In genomic region chr14:74739293-74740030, GRCh38 we compare ENCODE assay signal across 19 cellular contexts. TPM values are rescaled to one million over a fixed set of nuclear protein-coding genes. Genes with fewer than 3 reads are reported as not detected.
A peak's percentile ranks its signal among the peaks of the same experiment; 100 is the strongest.
DNase-seq lines count a peak whose midpoint lies in the region; ATAC-seq, FAIRE-seq and TF ChIP-seq lines count a peak whose summit lies in the region.
"Had no signal": no experiment of that assay in that cellular context is flagged by ENCODE, and none has a peak within 500 bp of the region (broad histone marks: within the 10 kb centered on the region; RNA-seq: fewer than 3 reads in every experiment).

No MANE protein-coding gene starts in this region.

- FAIRE-seq in HepG2 (lab: Jason Lieb, UNC) = no peak

- 82% methylated on average over 8 of the region's 8 CpGs for WGBS in HepG2 (ENCODE audit: low lambda C conversion rate)
- WGBS in right lobe of liver (ENCODE audit: insufficient coverage, low coverage, low lambda C conversion rate, missing lambda C conversion rate) = 89% methylated on average over 7 of the region's 8 CpGs

- no peak for DNase-seq in HepG2 (ENCODE audit: low spot score)
- DNase-seq in right lobe of liver = no peak
- DNase-seq in RWPE2 (ENCODE audit: low spot score) = no peak
- peak; percentile 35 for DNase-seq in fibroblast of mammary gland (ENCODE audit: low read depth)
- DNase-seq in DMS79 treated with DMSO at 0.1 percent for 48 hours (lab: John Stamatoyannopoulos, UW) = no peak
- DNase-seq in putamen (ENCODE audit: low spot score) = no peak
- no peak for DNase-seq in activated effector memory CD4-positive, alpha-beta T cell treated with anti-CD3 and anti-CD28 coated beads, Interleukin-2, amount 50 U/mL, for 16 hours
- no peak for DNase-seq in occipital lobe (lab: John Stamatoyannopoulos, UW)
- DNase-seq: 8988T, GF-D8, Karpas-422, NCI-H1417, NCI-H1930, NCI-H2171, NCI-H446 treated with DMSO at 0.1 percent for 48 hours, NCI-H748 treated with DMSO at 0.1 percent for 48 hours, SHP77 treated with DMSO at 0.1 percent for 48 hours had no signal

- peaks cover 1 to 9% of the 10 kb centered on the region in 2 experiments; a peak in 4 of 5 replicates for H3K36me3 ChIP-seq in HepG2 (replicated peaks in 1 of 2; ENCODE audit: control insufficient read depth in 1 of 2, insufficient read depth in 2 of 2, low read length in 2 of 2)
- peaks cover 2 to 26% (median 7%) of the 10 kb centered on the region in 4 donors for H3K36me3 ChIP-seq in right lobe of liver
- H3K36me3 ChIP-seq in RWPE2 (ENCODE audit: low read depth) = peaks cover 48% of the 10 kb centered on the region

- no peak overlapping the region for H2AFZ ChIP-seq in HepG2 (ENCODE audit: low read length)
- H2AFZ ChIP-seq: GM23338 had no signal

- POLR2A ChIA-PET in HepG2 (lab: Yijun Ruan, JAX) = no interaction called here

- intact Hi-C loops in HepG2 (cut with micrococcal nuclease; ENCODE audit: unreplicated experiment) = no loop called here
- intact Hi-C loops in right lobe of liver (cut with DNase I) = no loop called here

- no peak overlapping the region for H3K9ac ChIP-seq in HepG2 (ENCODE audit: insufficient read depth, low read depth, low read length)

- no peak overlapping the region for H3K4me2 ChIP-seq in HepG2 (ENCODE audit: low read depth, low read length)
- H3K4me2 ChIP-seq: GM23338 had no signal

- no peaks in the 10 kb centered on the region for H4K20me1 ChIP-seq in HepG2 (ENCODE audit: insufficient read depth, low read length)

- TF ChIP-seq CTCF in HepG2 (CRISPR knock-in tag; IDR thresholded peaks at IDR 0.05) (no peak), right lobe of liver (IDR thresholded peaks at IDR 0.05) (no peak), RWPE2 (IDR thresholded peaks at IDR 0.05; ENCODE audit: poor library complexity, severe bottlenecking) (no peak), fibroblast of mammary gland (conservative IDR thresholded peaks at IDR 0.05; ENCODE audit: control insufficient read depth, insufficient read depth, low read depth, low read length) (no peak)

- H3K79me2 ChIP-seq in HepG2 (ENCODE audit: insufficient read depth, low read length) = no peaks in the 10 kb centered on the region

- TF ChIP-seq RAD21 in HepG2 (CRISPR knock-in tag; IDR thresholded peaks at IDR 0.05) = no peak

- TF ChIP-seq EP300 in HepG2 (IDR thresholded peaks at IDR 0.05; ENCODE audit: low read depth in 2 of 2, low read length in 2 of 2) = no peak
- no peak for TF ChIP-seq EP300 in HepG2 (CRISPR knock-in tag; IDR thresholded peaks at IDR 0.05; ENCODE audit: borderline replicate concordance)

- H3K9me3 ChIP-seq in HepG2 (ENCODE audit: low read length) (no peaks in the 10 kb centered on the region), right lobe of liver (no peaks in the 10 kb centered on the region), RWPE2 (ENCODE audit: severe bottlenecking) (no peaks in the 10 kb centered on the region)

- in situ Hi-C loops in HepG2 (cut with HindIII; ENCODE audit: extremely low pct_ligation_motif_present, low pct_unique_long_range_greater_than_20kb) = no loop called here

- ATAC-seq in HepG2 (no peak), right lobe of liver (no peak), RWPE2 (ENCODE audit: low read depth) (peak; percentile 29; the same call in 1 of the 3 replicates)
- ATAC-seq: GM23338 had no signal

- no peaks in the 10 kb centered on the region for H3K27me3 ChIP-seq in HepG2 (ENCODE audit: control insufficient read depth in 1 of 2, insufficient read depth in 2 of 2, low read length in 2 of 2)
- no peaks in the 10 kb centered on the region for H3K27me3 ChIP-seq in right lobe of liver
- no peaks in the 10 kb centered on the region for H3K27me3 ChIP-seq in RWPE2 (ENCODE audit: insufficient read depth, poor library complexity, severe bottlenecking)

- BruUV-seq in HepG2 (replicated peaks; lab: Mats Ljungman, UMichigan) = TSS peak; percentile 29

- H3K4me3 ChIP-seq in HepG2 (replicated peaks in 1 of 3; ENCODE audit: insufficient read depth in 1 of 3, low read depth in 2 of 3, low read length in 3 of 3) = no peak overlapping the region
- no peak overlapping the region for H3K4me3 ChIP-seq in right lobe of liver
- no peak overlapping the region for H3K4me3 ChIP-seq in RWPE2 (ENCODE audit: severe bottlenecking)
- H3K4me3 ChIP-seq in fibroblast of mammary gland (ENCODE audit: control insufficient read depth, low read depth, low read length) = no peak overlapping the region
- H3K4me3 ChIP-seq: GM23338 had no signal

- CTCF ChIA-PET in HepG2 (lab: Yijun Ruan, JAX; ENCODE audit: low intra/inter-chr PET ratio, low total read pairs) = no interaction called here

- H3K27ac ChIP-seq in HepG2 (ENCODE audit: extremely low read length, insufficient read depth, low read length) = no peak overlapping the region
- no peak overlapping the region for H3K27ac ChIP-seq in right lobe of liver
- H3K27ac ChIP-seq in RWPE2 (ENCODE audit: poor library complexity, severe bottlenecking) = no peak overlapping the region
- H3K27ac ChIP-seq: C4-2B had no signal

- TF ChIP-seq POLR2A in HepG2 (IDR thresholded peaks at IDR 0.05; ENCODE audit: insufficient read depth in 1 of 2, low read depth in 2 of 2, low read length in 2 of 2) (no peak), right lobe of liver (IDR thresholded peaks at IDR 0.05) (no peak)

- no peaks in the 10 kb centered on the region for H3K4me1 ChIP-seq in HepG2 (ENCODE audit: insufficient read depth, low read length)
- H3K4me1 ChIP-seq in right lobe of liver = no peaks in the 10 kb centered on the region
- H3K4me1 ChIP-seq in RWPE2 (ENCODE audit: insufficient read depth, poor library complexity, severe bottlenecking) = no peaks in the 10 kb centered on the region

RNA-seq across cellular contexts. Expression of gene YLPM1, which starts 23.7 kb away (rescaled TPM):
- total RNA-seq in HepG2 (2016; rRNA removed; fragmentation: Illumina TruSeq; extraction: Trizol) (21.9 and 37.6 TPM in 2 replicates), right lobe of liver (10 to 100 TPM; 14.8 to 20.0 (median 17.1) TPM), occipital lobe (79.4 TPM)
- total RNA-seq in HepG2 (2016; cell fraction: cytosol; rRNA removed; fragmentation: Illumina TruSeq; extraction: Trizol; ENCODE audit: low read depth) = 6.3 and 7.4 TPM in 2 replicates
- total RNA-seq in HepG2 (2016; cell fraction: insoluble cytoplasmic fraction; rRNA removed; fragmentation: Illumina TruSeq; extraction: Trizol) = 19.0 and 31.8 TPM in 2 replicates
- total RNA-seq in HepG2 (2016; cell fraction: membrane; rRNA removed; fragmentation: Illumina TruSeq; extraction: Trizol) = 10.5 and 12.6 TPM in 2 replicates
- total RNA-seq in HepG2 (2016; cell fraction: nucleus; rRNA removed; fragmentation: Illumina TruSeq; extraction: Trizol) = 76.0 and 88.2 TPM in 2 replicates
- polyA plus RNA-seq in HepG2 (2011; rRNA removed) = 6.0 and 6.7 TPM in 2 replicates
- 1.8 and 2.8 TPM in 2 replicates for polyA plus RNA-seq in HepG2 (2011; cell fraction: cytosol; rRNA removed)
- polyA plus RNA-seq in HepG2 (2011; cell fraction: nucleus; rRNA removed) = 20.6 and 28.5 TPM in 2 replicates
- polyA plus RNA-seq in HepG2 (2012) = 24.4 and 27.8 TPM in 2 replicates
- polyA plus RNA-seq in HepG2 (2016; cell fraction: cytosol; fragmentation: Illumina TruSeq; extraction: Trizol; ENCODE audit: low read depth) = 1.3 and 1.4 TPM in 2 replicates
- polyA plus RNA-seq in HepG2 (2016; cell fraction: insoluble cytoplasmic fraction; fragmentation: Illumina TruSeq; extraction: Trizol; ENCODE audit: low read depth) = 27.6 and 35.4 TPM in 2 replicates
- 3.1 and 3.4 TPM in 2 replicates for polyA plus RNA-seq in HepG2 (2016; cell fraction: membrane; fragmentation: Illumina TruSeq; extraction: Trizol; ENCODE audit: low read depth)
- 49.4 and 52.2 TPM in 2 replicates for polyA plus RNA-seq in HepG2 (2016; cell fraction: nucleus; fragmentation: Illumina TruSeq; extraction: Trizol; ENCODE audit: insufficient read depth, low read depth)
- 10.9 and 19.3 TPM in 2 replicates for polyA minus RNA-seq in HepG2 (2011; rRNA and poly(A)+ RNA removed; ENCODE audit: low replicate concordance)
- 8.6 and 10.9 TPM in 2 replicates for polyA minus RNA-seq in HepG2 (2011; cell fraction: cytosol; rRNA and poly(A)+ RNA removed)
- 87.4 and 90.9 TPM in 2 replicates for polyA minus RNA-seq in HepG2 (2011; cell fraction: nucleus; rRNA and poly(A)+ RNA removed)

RNA-seq across cellular contexts. Expression of gene FCF1, which starts 26.5 kb away (rescaled TPM):
- total RNA-seq in HepG2 (2016; rRNA removed; fragmentation: Illumina TruSeq; extraction: Trizol) = 44.4 and 70.8 TPM in 2 replicates
- 6.5 and 7.9 TPM in 2 replicates for total RNA-seq in HepG2 (2016; cell fraction: cytosol; rRNA removed; fragmentation: Illumina TruSeq; extraction: Trizol; ENCODE audit: low read depth)
- 47.2 and 70.6 TPM in 2 replicates for total RNA-seq in HepG2 (2016; cell fraction: insoluble cytoplasmic fraction; rRNA removed; fragmentation: Illumina TruSeq; extraction: Trizol)
- 22.9 and 29.1 TPM in 2 replicates for total RNA-seq in HepG2 (2016; cell fraction: membrane; rRNA removed; fragmentation: Illumina TruSeq; extraction: Trizol)
- 23.9 and 25.1 TPM in 2 replicates for total RNA-seq in HepG2 (2016; cell fraction: nucleus; rRNA removed; fragmentation: Illumina TruSeq; extraction: Trizol)
- polyA plus RNA-seq in HepG2 (2011; rRNA removed) = 26.2 and 31.0 TPM in 2 replicates
- 14.5 and 24.4 TPM in 2 replicates for polyA plus RNA-seq in HepG2 (2011; cell fraction: cytosol; rRNA removed)
- polyA plus RNA-seq in HepG2 (2011; cell fraction: nucleus; rRNA removed) = 9.2 and 12.3 TPM in 2 replicates
- 25.9 and 41.2 TPM in 2 replicates for polyA plus RNA-seq in HepG2 (2012)
- polyA plus RNA-seq in HepG2 (2016; cell fraction: cytosol; fragmentation: Illumina TruSeq; extraction: Trizol; ENCODE audit: low read depth) = 7.5 and 8.5 TPM in 2 replicates
- 72.6 and 86.3 TPM in 2 replicates for polyA plus RNA-seq in HepG2 (2016; cell fraction: insoluble cytoplasmic fraction; fragmentation: Illumina TruSeq; extraction: Trizol; ENCODE audit: low read depth)
- 20.0 and 20.7 TPM in 2 replicates for polyA plus RNA-seq in HepG2 (2016; cell fraction: membrane; fragmentation: Illumina TruSeq; extraction: Trizol; ENCODE audit: low read depth)
- polyA plus RNA-seq in HepG2 (2016; cell fraction: nucleus; fragmentation: Illumina TruSeq; extraction: Trizol; ENCODE audit: insufficient read depth, low read depth) = 34.0 and 37.4 TPM in 2 replicates
- polyA minus RNA-seq in HepG2 (2011; rRNA and poly(A)+ RNA removed; ENCODE audit: low replicate concordance) = 7.2 and 30.7 TPM in 2 replicates
- 20.0 TPM in 2 replicates for polyA minus RNA-seq in HepG2 (2011; cell fraction: cytosol; rRNA and poly(A)+ RNA removed)
- 15.7 and 17.8 TPM in 2 replicates for polyA minus RNA-seq in HepG2 (2011; cell fraction: nucleus; rRNA and poly(A)+ RNA removed)
- total RNA-seq in right lobe of liver = 10 to 100 TPM; 19.4 to 25.7 (median 22.5) TPM
- 15.6 TPM for total RNA-seq in occipital lobe

RNA-seq across cellular contexts. Expression of gene AREL1, which starts 26.6 kb away (rescaled TPM):
- total RNA-seq in HepG2 (2016; rRNA removed; fragmentation: Illumina TruSeq; extraction: Trizol) = 18.4 and 21.3 TPM in 2 replicates
- 3.5 TPM in 2 replicates for total RNA-seq in HepG2 (2016; cell fraction: cytosol; rRNA removed; fragmentation: Illumina TruSeq; extraction: Trizol; ENCODE audit: low read depth)
- total RNA-seq in HepG2 (2016; cell fraction: insoluble cytoplasmic fraction; rRNA removed; fragmentation: Illumina TruSeq; extraction: Trizol) = 19.8 and 20.9 TPM in 2 replicates
- total RNA-seq in HepG2 (2016; cell fraction: membrane; rRNA removed; fragmentation: Illumina TruSeq; extraction: Trizol) = 9.2 and 9.5 TPM in 2 replicates
- total RNA-seq in HepG2 (2016; cell fraction: nucleus; rRNA removed; fragmentation: Illumina TruSeq; extraction: Trizol) = 26.2 and 29.2 TPM in 2 replicates
- 25.4 and 29.6 TPM in 2 replicates for polyA plus RNA-seq in HepG2 (2011; rRNA removed)
- polyA plus RNA-seq in HepG2 (2011; cell fraction: cytosol; rRNA removed) = 24.2 and 28.0 TPM in 2 replicates
- 48.2 and 52.6 TPM in 2 replicates for polyA plus RNA-seq in HepG2 (2011; cell fraction: nucleus; rRNA removed)
- 12.5 and 16.0 TPM in 2 replicates for polyA plus RNA-seq in HepG2 (2012)
- 1.2 TPM in 2 replicates for polyA plus RNA-seq in HepG2 (2016; cell fraction: cytosol; fragmentation: Illumina TruSeq; extraction: Trizol; ENCODE audit: low read depth)
- polyA plus RNA-seq in HepG2 (2016; cell fraction: insoluble cytoplasmic fraction; fragmentation: Illumina TruSeq; extraction: Trizol; ENCODE audit: low read depth) = 14.8 and 15.3 TPM in 2 replicates
- 4.1 and 4.7 TPM in 2 replicates for polyA plus RNA-seq in HepG2 (2016; cell fraction: membrane; fragmentation: Illumina TruSeq; extraction: Trizol; ENCODE audit: low read depth)
- 26.0 and 27.0 TPM in 2 replicates for polyA plus RNA-seq in HepG2 (2016; cell fraction: nucleus; fragmentation: Illumina TruSeq; extraction: Trizol; ENCODE audit: insufficient read depth, low read depth)
- polyA minus RNA-seq in HepG2 (2011; rRNA and poly(A)+ RNA removed; ENCODE audit: low replicate concordance) = 135 and 167 TPM in 2 replicates
- 14.9 and 19.7 TPM in 2 replicates for polyA minus RNA-seq in HepG2 (2011; cell fraction: cytosol; rRNA and poly(A)+ RNA removed)
- polyA minus RNA-seq in HepG2 (2011; cell fraction: nucleus; rRNA and poly(A)+ RNA removed) = 60.0 and 62.0 TPM in 2 replicates
- total RNA-seq in right lobe of liver = 10 to 100 TPM; 12.7 to 17.9 (median 15.9) TPM
- total RNA-seq in occipital lobe = 53.2 TPM
